27 cellular contexts compared by ENCODE assay signal in the genomic region with DNA sequence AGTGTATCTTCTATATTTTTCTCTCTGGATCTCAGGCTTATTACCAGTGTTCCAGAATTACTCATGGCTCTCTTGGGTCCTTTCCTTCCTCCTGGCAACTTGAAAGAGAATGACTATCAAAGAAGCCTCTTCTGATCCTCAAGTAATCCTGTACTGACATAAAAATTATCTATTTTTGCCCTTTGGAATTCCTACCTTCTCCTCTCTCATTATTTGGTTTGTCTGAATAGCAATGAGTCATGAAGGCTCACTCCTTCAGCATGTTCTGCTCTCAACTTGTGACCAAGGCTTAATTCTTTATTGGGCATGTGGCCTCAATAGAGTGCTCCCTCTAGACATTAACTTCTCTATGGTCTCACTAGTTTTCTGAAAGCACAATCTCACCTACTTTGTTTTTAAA.
DNase-seq lines count a peak whose midpoint lies in the region; FAIRE-seq and TF ChIP-seq lines count a peak whose summit lies in the region.
"Had no signal": no experiment of that assay in that cellular context is flagged by ENCODE, and none has a peak within 500 bp of the region (broad histone marks: within the 10 kb centered on the region; RNA-seq: fewer than 3 reads in every experiment).

No MANE protein-coding gene starts in this region.

- no peak overlapping the region for H3K9ac ChIP-seq in astrocyte (ENCODE audit: low read length)
- H3K9ac ChIP-seq in neural progenitor cell: no peak overlapping the region

- H3K4me1 ChIP-seq in astrocyte (ENCODE audit: insufficient read depth, low read length) (peaks cover 3% of the 10 kb centered on the region), hepatocyte (ENCODE audit: insufficient read depth) (no peaks in the 10 kb centered on the region), esophagus muscularis mucosa (peaks cover 0 to 6% (median 0%) of the 10 kb centered on the region in 4 donors), neural progenitor cell (no peaks in the 10 kb centered on the region)
- H3K4me1 ChIP-seq: esophagus squamous epithelium, heart right ventricle, thyroid gland had no signal

- no peak overlapping the region for H3K4me3 Mint-ChIP-seq in astrocyte (ENCODE audit: unreplicated experiment)
- H3K4me3 Mint-ChIP-seq in neural progenitor cell: no peak overlapping the region
- H3K4me3 Mint-ChIP-seq: activated CD8-positive, alpha-beta T cell treated with anti-CD3 and anti-CD28 coated beads for 36 hours; activated naive CD4-positive, alpha-beta T cell treated with anti-CD3 and anti-CD28 coated beads, Interleukin-2, amount 50 U/mL, for 24 hours; activated T-cell treated with anti-CD3 and anti-CD28 coated beads, Interleukin-2, amount 50 U/mL, for 24 hours; memory B cell; WTC11 had no signal

- H3K36me3 Mint-ChIP-seq in astrocyte (ENCODE audit: low read depth, unreplicated experiment): no peaks in the 10 kb centered on the region
- no peaks in the 10 kb centered on the region for H3K36me3 Mint-ChIP-seq in neural progenitor cell
- H3K36me3 Mint-ChIP-seq: activated naive CD4-positive, alpha-beta T cell treated with anti-CD3 and anti-CD28 coated beads, Interleukin-2, amount 50 U/mL, for 24 hours; memory B cell; WTC11 had no signal

- FAIRE-seq in astrocyte (lab: Jason Lieb, UNC) (peak; percentile 89), urothelium cell line (lab: Jason Lieb, UNC) (no peak)

- TF ChIP-seq POLR2A in esophagus muscularis mucosa (IDR thresholded peaks at IDR 0.05; ENCODE audit: low read depth): no peak

- H3K79me2 ChIP-seq in astrocyte (ENCODE audit: insufficient read depth, low read length): no peaks in the 10 kb centered on the region
- H3K79me2 ChIP-seq in hepatocyte: no peaks in the 10 kb centered on the region
- H3K79me2 ChIP-seq in neural progenitor cell (ENCODE audit: low read depth): no peaks in the 10 kb centered on the region

- H3K4me3 ChIP-seq in astrocyte (ENCODE audit: insufficient read depth, low read depth, low read length) (no peak overlapping the region), hepatocyte (no peak overlapping the region), esophagus muscularis mucosa (no peak overlapping the region), neural progenitor cell (no peak overlapping the region)
- H3K4me3 ChIP-seq: esophagus squamous epithelium, heart right ventricle, thyroid gland had no signal

- H3K27me3 ChIP-seq in astrocyte (ENCODE audit: insufficient read depth, low read length): no peaks in the 10 kb centered on the region
- H3K27me3 ChIP-seq in hepatocyte: no peaks in the 10 kb centered on the region
- no peaks in the 10 kb centered on the region for H3K27me3 ChIP-seq in esophagus muscularis mucosa
- no peaks in the 10 kb centered on the region for H3K27me3 ChIP-seq in neural progenitor cell
- H3K27me3 ChIP-seq: esophagus squamous epithelium, heart right ventricle, thyroid gland had no signal

- H3K27ac Mint-ChIP-seq in astrocyte (ENCODE audit: unreplicated experiment) (peak overlapping the region; percentile 85), neural progenitor cell (no peak overlapping the region)
- H3K27ac Mint-ChIP-seq: activated CD8-positive, alpha-beta T cell treated with anti-CD3 and anti-CD28 coated beads for 36 hours; activated naive CD4-positive, alpha-beta T cell treated with anti-CD3 and anti-CD28 coated beads, Interleukin-2, amount 50 U/mL, for 24 hours; activated T-cell treated with anti-CD3 and anti-CD28 coated beads, Interleukin-2, amount 50 U/mL, for 24 hours; memory B cell; WTC11 had no signal

- peak; percentile 29 for DNase-seq in DMS53 (lab: John Stamatoyannopoulos, UW)
- no peak for DNase-seq in DMS53 treated with DMSO at 0.1 percent for 48 hours (lab: John Stamatoyannopoulos, UW; ENCODE audit: unreplicated experiment)
- DNase-seq in astrocyte (ENCODE audit: low read depth): peak; percentile 38
- DNase-seq in hepatocyte (ENCODE audit: low spot score): peak; percentile 14
- DNase-seq in urothelium cell line (ENCODE audit: low spot score): peak; percentile 6
- DNase-seq in esophagus muscularis mucosa (ENCODE audit: extremely low spot score): no peak
- DNase-seq in neural progenitor cell (ENCODE audit: low spot score): no peak
- DNase-seq in iPS-NIHi7 (ENCODE audit: extremely low spot score): no peak
- DNase-seq: activated CD8-positive, alpha-beta T cell treated with anti-CD3 and anti-CD28 coated beads for 36 hours; activated T-cell treated with anti-CD3 and anti-CD28 coated beads, Interleukin-2, amount 50 U/mL, for 24 hours; C1 segment of cervical spinal cord; DMS 273 treated with DMSO at 0.1 percent for 48 hours; esophagus squamous epithelium; heart right ventricle; islet precursor cell; MV-4-11; NCI-H2081; NCI-H524 treated with DMSO at 0.1 percent for 48 hours; retina; SHP77; stimulated activated naive CD4-positive, alpha-beta T cell; T-helper 2 cell; thyroid gland had no signal

- H3K4me2 ChIP-seq in astrocyte (ENCODE audit: low read length) (no peak overlapping the region), hepatocyte (no peak overlapping the region), neural progenitor cell (no peak overlapping the region)

- no peaks in the 10 kb centered on the region for H3K9me3 ChIP-seq in astrocyte (ENCODE audit: insufficient read depth, low read depth, low read length)
- no peaks in the 10 kb centered on the region for H3K9me3 ChIP-seq in hepatocyte (ENCODE audit: low read depth)
- H3K9me3 ChIP-seq in esophagus muscularis mucosa: no peaks in the 10 kb centered on the region
- H3K9me3 ChIP-seq in neural progenitor cell (ENCODE audit: low read depth): no peaks in the 10 kb centered on the region
- H3K9me3 ChIP-seq: esophagus squamous epithelium, heart right ventricle, thyroid gland had no signal

- TF ChIP-seq CTCF in astrocyte (IDR thresholded peaks at IDR 0.05; ENCODE audit: insufficient read depth, low read depth, low read length): no peak
- TF ChIP-seq CTCF in hepatocyte (IDR thresholded peaks at IDR 0.05; ENCODE audit: poor library complexity): no peak
- TF ChIP-seq CTCF in esophagus muscularis mucosa (IDR thresholded peaks at IDR 0.05): no peak
- no peak for TF ChIP-seq CTCF in neural progenitor cell (IDR thresholded peaks at IDR 0.05)

- intact Hi-C loops in esophagus muscularis mucosa (cut with DNase I): no loop called here

- no peaks in the 10 kb centered on the region for H3K9me2 ChIP-seq in hepatocyte (replicated peaks; ENCODE audit: insufficient read depth)

- no peak for TF ChIP-seq EP300 in esophagus muscularis mucosa (IDR thresholded peaks at IDR 0.05)

- H3K9me3 Mint-ChIP-seq in astrocyte (ENCODE audit: unreplicated experiment): no peaks in the 10 kb centered on the region
- no peaks in the 10 kb centered on the region for H3K9me3 Mint-ChIP-seq in neural progenitor cell
- H3K9me3 Mint-ChIP-seq: activated CD8-positive, alpha-beta T cell treated with anti-CD3 and anti-CD28 coated beads for 36 hours; activated naive CD4-positive, alpha-beta T cell treated with anti-CD3 and anti-CD28 coated beads, Interleukin-2, amount 50 U/mL, for 24 hours; activated T-cell treated with anti-CD3 and anti-CD28 coated beads, Interleukin-2, amount 50 U/mL, for 24 hours; memory B cell; WTC11 had no signal

- no peak overlapping the region for H3K27ac ChIP-seq in astrocyte (ENCODE audit: low read depth, low read length)
- no peak overlapping the region for H3K27ac ChIP-seq in hepatocyte
- H3K27ac ChIP-seq in esophagus muscularis mucosa (replicated peaks in 1 of 4): no peak overlapping the region
- H3K27ac ChIP-seq in neural progenitor cell: no peak overlapping the region
- H3K27ac ChIP-seq: 22Rv1, esophagus squamous epithelium, heart right ventricle, thyroid gland had no signal

- no peaks in the 10 kb centered on the region for H3F3A ChIP-seq in neural progenitor cell (ENCODE audit: low read depth)

- H3K36me3 ChIP-seq in astrocyte (ENCODE audit: insufficient read depth, low read length) (no peaks in the 10 kb centered on the region), hepatocyte (replicated peaks; ENCODE audit: insufficient read depth, low read depth) (no peaks in the 10 kb centered on the region), esophagus muscularis mucosa (no peaks in the 10 kb centered on the region), neural progenitor cell (no peaks in the 10 kb centered on the region)
- H3K36me3 ChIP-seq: esophagus squamous epithelium, heart right ventricle, thyroid gland had no signal

- H3K27me3 Mint-ChIP-seq in astrocyte (ENCODE audit: low read depth, unreplicated experiment) (no peaks in the 10 kb centered on the region), neural progenitor cell (ENCODE audit: insufficient read depth, low read depth) (no peaks in the 10 kb centered on the region)
- H3K27me3 Mint-ChIP-seq: memory B cell had no signal

- H2AFZ ChIP-seq in astrocyte (ENCODE audit: low read depth, low read length): no peak overlapping the region
- no peak overlapping the region for H2AFZ ChIP-seq in hepatocyte
- H2AFZ ChIP-seq in neural progenitor cell (replicated peaks): no peak overlapping the region

- H4K20me1 ChIP-seq in astrocyte (ENCODE audit: insufficient read depth, low read length) (no peaks in the 10 kb centered on the region), hepatocyte (ENCODE audit: insufficient read depth, poor library complexity, severe bottlenecking) (no peaks in the 10 kb centered on the region), neural progenitor cell (ENCODE audit: low read depth) (no peaks in the 10 kb centered on the region)

- H3K4me1 Mint-ChIP-seq in astrocyte (ENCODE audit: low read depth, unreplicated experiment) (peaks cover 30% of the 10 kb centered on the region), neural progenitor cell (peaks cover 4% of the 10 kb centered on the region)
- H3K4me1 Mint-ChIP-seq: activated naive CD4-positive, alpha-beta T cell treated with anti-CD3 and anti-CD28 coated beads, Interleukin-2, amount 50 U/mL, for 24 hours; WTC11 had no signal

Comparison
In these comparisons a context has a peak if more than half of its experiments do, and no peak if none do; other contexts are left out.
1. DNase-seq: peak in DMS53 (single experiment), astrocyte (single experiment), hepatocyte (single experiment) and urothelium cell line (single experiment); none in DMS53 treated with DMSO at 0.1 percent for 48 hours (single experiment), esophagus muscularis mucosa (single experiment), neural progenitor cell (single experiment) and iPS-NIHi7 (single experiment).